In the genomic region with DNA sequence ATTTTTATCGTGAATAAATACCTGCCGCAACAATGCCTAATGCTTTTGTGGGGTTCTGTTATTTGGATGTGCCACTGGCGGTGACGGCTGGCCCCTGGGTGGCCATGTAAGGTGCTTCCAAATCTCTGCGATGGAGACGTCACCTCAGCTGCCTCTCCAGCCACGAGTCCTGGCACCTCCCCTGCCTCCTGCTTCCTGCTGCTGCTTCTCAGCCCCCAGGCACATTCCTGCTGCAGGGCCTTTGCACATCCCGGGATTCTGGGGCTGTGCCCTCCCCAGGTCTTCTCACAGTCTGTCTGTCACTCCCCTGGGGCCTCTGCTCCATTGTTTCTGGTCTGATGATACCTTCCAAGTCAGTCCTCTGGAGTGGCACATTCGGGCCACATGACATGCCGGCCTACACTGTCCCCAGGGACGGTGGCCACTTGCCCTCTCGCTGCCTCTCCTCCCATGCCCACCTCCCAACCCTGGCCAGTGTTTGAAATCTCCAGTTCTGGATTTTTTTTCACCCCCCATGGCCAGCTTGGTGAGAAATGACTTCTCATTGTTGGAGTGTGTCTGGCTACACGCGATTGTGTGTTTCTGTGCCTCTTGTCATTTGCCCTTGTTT, we compare ENCODE assay signal across 28 cellular contexts.
DNase-seq lines count a peak whose midpoint lies in the region; ATAC-seq and TF ChIP-seq lines count a peak whose summit lies in the region.
"Had no signal": no experiment of that assay in that cellular context is flagged by ENCODE, and none has a peak within 500 bp of the region (broad histone marks: within the 10 kb centered on the region; RNA-seq: fewer than 3 reads in every experiment).

No MANE protein-coding gene starts in this region.

- H3K9me3 ChIP-seq in RWPE2 (ENCODE audit: severe bottlenecking) (no peaks in the 10 kb centered on the region), right cardiac atrium (ENCODE audit: control insufficient read depth, low read length) (no peaks in the 10 kb centered on the region), osteoblast (ENCODE audit: low read depth, low read length) (no peaks in the 10 kb centered on the region), trophoblast cell (ENCODE audit: insufficient read depth, low read depth, low read length) (peaks cover 11% of the 10 kb centered on the region)
- H3K9me3 ChIP-seq: body of pancreas, esophagus squamous epithelium, gastrocnemius medialis, suprapubic skin had no signal

- no peak overlapping the region for H3K27ac ChIP-seq in GM23338 (ENCODE audit: low read depth)
- no peak overlapping the region for H3K27ac ChIP-seq in RWPE2 (ENCODE audit: poor library complexity, severe bottlenecking)
- no peak overlapping the region for H3K27ac ChIP-seq in right cardiac atrium (ENCODE audit: low read length)
- no peak overlapping the region for H3K27ac ChIP-seq in osteoblast (ENCODE audit: low read depth, low read length)
- H3K27ac ChIP-seq in trophoblast cell (ENCODE audit: low read depth, low read length) = no peak overlapping the region
- H3K27ac ChIP-seq: body of pancreas, esophagus squamous epithelium, gastrocnemius medialis, skin epidermis, suprapubic skin had no signal

- no peaks in the 10 kb centered on the region for H3K36me3 Mint-ChIP-seq in GM23338 (ENCODE audit: low read depth)
- H3K36me3 Mint-ChIP-seq: natural killer cell treated with Interleukin-12 subunit alpha and Interleukin-12 subunit beta and Interleukin-15 and Interleukin-18, amount 100 ng/mL, for 72 hours; stimulated activated memory B cell treated with anti-CD40 and anti-IgM and Interleukin-4, amounts not matched to agents 10 μg/mL and 1 μg/mL and 100 μg/mL, for 72 hours had no signal

- WGBS in right cardiac atrium = 67% methylated on average over 14 of the region's 14 CpGs
- no CpG with 5 or more reads among the region's 14 CpGs for WGBS in trophoblast cell (ENCODE audit: extremely low coverage, insufficient coverage, insufficient read length)

- no peak overlapping the region for H2BK12ac ChIP-seq in trophoblast cell (ENCODE audit: low read length)

- no peak overlapping the region for H3K9ac ChIP-seq in trophoblast cell (ENCODE audit: low read length)

- H3K18ac ChIP-seq in trophoblast cell (ENCODE audit: low read length) = no peak overlapping the region

- H4K20me1 ChIP-seq in GM23338 (replicated peaks; ENCODE audit: insufficient read depth) (no peaks in the 10 kb centered on the region), osteoblast (ENCODE audit: insufficient read depth, low read length) (no peaks in the 10 kb centered on the region)

- H3K27me3 ChIP-seq in GM23338 (ENCODE audit: insufficient read depth) = no peaks in the 10 kb centered on the region
- peaks cover 10% of the 10 kb centered on the region for H3K27me3 ChIP-seq in RWPE2 (ENCODE audit: insufficient read depth, poor library complexity, severe bottlenecking)
- no peaks in the 10 kb centered on the region for H3K27me3 ChIP-seq in right cardiac atrium (ENCODE audit: control insufficient read depth, insufficient read depth)
- H3K27me3 ChIP-seq in osteoblast (ENCODE audit: insufficient read depth, low read length) = no peaks in the 10 kb centered on the region
- H3K27me3 ChIP-seq in trophoblast cell (ENCODE audit: insufficient read depth, low read length) = no peaks in the 10 kb centered on the region
- H3K27me3 ChIP-seq: body of pancreas had no signal

- 0 out of 2 replicates have a peak overlapping the region, but pooled peaks have one; percentile 71 for H3K4me2 ChIP-seq in GM23338
- no peak overlapping the region for H3K4me2 ChIP-seq in osteoblast (ENCODE audit: insufficient read depth, low read length)
- H3K4me2 ChIP-seq in trophoblast cell (ENCODE audit: low read length) = no peak overlapping the region

- no peak overlapping the region for H4K8ac ChIP-seq in trophoblast cell (ENCODE audit: low read depth, low read length)

- H3K4me3 Mint-ChIP-seq in GM23338 = no peak overlapping the region
- H3K4me3 Mint-ChIP-seq: activated CD8-positive, alpha-beta T cell treated with anti-CD3 and anti-CD28 coated beads, Interleukin-2, amount 10 ng/mL, durations not matched to agents 7 days and 5 days; activated T-cell treated with anti-CD3 and anti-CD28 coated beads, Interleukin-2, amount 50 U/mL, for 24 hours; CD4-positive, alpha-beta T cell; HFFc6; natural killer cell treated with Interleukin-12 subunit alpha and Interleukin-12 subunit beta and Interleukin-15 and Interleukin-18, amount 100 ng/mL, for 72 hours; stimulated activated memory B cell treated with anti-CD40 and anti-IgM and Interleukin-4, amounts not matched to agents 10 μg/mL and 1 μg/mL and 100 μg/mL, for 72 hours had no signal

- no peak overlapping the region for H3K14ac ChIP-seq in trophoblast cell (ENCODE audit: low read length)

- H3K4me1 ChIP-seq in GM23338 (ENCODE audit: insufficient read depth) (peaks cover 23% of the 10 kb centered on the region), RWPE2 (ENCODE audit: insufficient read depth, poor library complexity, severe bottlenecking) (no peaks in the 10 kb centered on the region), right cardiac atrium (ENCODE audit: control insufficient read depth, insufficient read depth, low read length) (no peaks in the 10 kb centered on the region), osteoblast (ENCODE audit: insufficient read depth, low read length) (no peaks in the 10 kb centered on the region), trophoblast cell (ENCODE audit: control insufficient read depth in 1 of 2, insufficient read depth in 2 of 2, low read length in 2 of 2) (peaks cover 6 to 8% of the 10 kb centered on the region in 2 experiments)
- H3K4me1 ChIP-seq: esophagus squamous epithelium, gastrocnemius medialis, suprapubic skin had no signal

- no peak overlapping the region for H2AFZ ChIP-seq in GM23338
- H2AFZ ChIP-seq in osteoblast (ENCODE audit: low read length) = no peak overlapping the region
- no peak overlapping the region for H2AFZ ChIP-seq in trophoblast cell (ENCODE audit: insufficient read depth, low read length, poor library complexity)

- H3K23ac ChIP-seq in trophoblast cell (ENCODE audit: low read length) = no peak overlapping the region

- H3K4me1 Mint-ChIP-seq in GM23338 = peaks cover 35% of the 10 kb centered on the region
- H3K4me1 Mint-ChIP-seq: stimulated activated memory B cell treated with anti-CD40 and anti-IgM and Interleukin-4, amounts not matched to agents 10 μg/mL and 1 μg/mL and 100 μg/mL, for 72 hours had no signal

- peaks cover 7% of the 10 kb centered on the region; the same call in 1 of the 3 replicates for H3K9me3 Mint-ChIP-seq in GM23338
- H3K9me3 Mint-ChIP-seq: activated T-cell treated with anti-CD3 and anti-CD28 coated beads, Interleukin-2, amount 50 U/mL, for 24 hours; CD4-positive, alpha-beta T cell had no signal

- no peak overlapping the region for H3K4me3 ChIP-seq in GM23338
- H3K4me3 ChIP-seq in RWPE2 (ENCODE audit: severe bottlenecking) = no peak overlapping the region
- H3K4me3 ChIP-seq in right cardiac atrium (ENCODE audit: low read length) = no peak overlapping the region
- H3K4me3 ChIP-seq in osteoblast (ENCODE audit: insufficient read depth, low read length) = no peak overlapping the region
- H3K4me3 ChIP-seq in trophoblast cell (ENCODE audit: low read depth, low read length) = no peak overlapping the region
- H3K4me3 ChIP-seq: body of pancreas, esophagus squamous epithelium, gastrocnemius medialis, skin epidermis, suprapubic skin had no signal

- no peaks in the 10 kb centered on the region for H3K79me1 ChIP-seq in trophoblast cell (ENCODE audit: low read length)

- H2AK5ac ChIP-seq in trophoblast cell (ENCODE audit: low read length) = no peak overlapping the region

- no peak overlapping the region for H3K4ac ChIP-seq in trophoblast cell (ENCODE audit: low read depth, low read length)

- no peak overlapping the region for H4K12ac ChIP-seq in trophoblast cell (ENCODE audit: low read depth, low read length)

- H4K91ac ChIP-seq in trophoblast cell (ENCODE audit: low read depth, low read length) = no peak overlapping the region

- peaks cover 13% of the 10 kb centered on the region for H3K27me3 Mint-ChIP-seq in GM23338 (ENCODE audit: insufficient read depth, low read depth, poor library complexity)
- H3K27me3 Mint-ChIP-seq: natural killer cell treated with Interleukin-12 subunit alpha and Interleukin-12 subunit beta and Interleukin-15 and Interleukin-18, amount 100 ng/mL, for 72 hours had no signal

- no peak for DNase-seq in GM23338 (ENCODE audit: low spot score)
- peak; percentile 57 for DNase-seq in RWPE2 (ENCODE audit: low spot score)
- DNase-seq in right cardiac atrium = peak in 2 of 3 donors; percentile 1 to 33
- peak; percentile 81 for DNase-seq in osteoblast (ENCODE audit: insufficient read length, low spot score, missing footprints)
- DNase-seq in SW 1271 (lab: John Stamatoyannopoulos, UW) = no peak
- no peak for DNase-seq in trophoblast cell
- no peak for DNase-seq in ureter (ENCODE audit: low spot score)
- DNase-seq: activated CD4-positive, CD25-positive, alpha-beta regulatory T cell; activated CD8-positive, alpha-beta T cell treated with anti-CD3 and anti-CD28 coated beads, Interleukin-2, amount 10 ng/mL, durations not matched to agents 7 days and 5 days; activated T-cell treated with anti-CD3 and anti-CD28 coated beads, Interleukin-2, amount 50 U/mL, for 24 hours; CD4-positive, alpha-beta T cell; DMS53; esophagus squamous epithelium; HFFc6; Karpas-422; kidney glomerular epithelial cell; midbrain; MV-4-11; NCI-H2171; NCI-H526 treated with DMSO at 0.1 percent for 48 hours; T1000 had no signal

- H3K9me2 ChIP-seq in GM23338 (ENCODE audit: insufficient read depth) = no peaks in the 10 kb centered on the region

- peaks cover 10% of the 10 kb centered on the region; the same call in 1 of the 2 replicates for H3F3A ChIP-seq in GM23338 (replicated peaks; ENCODE audit: low read depth)

- no peak overlapping the region for H2BK120ac ChIP-seq in trophoblast cell (ENCODE audit: insufficient read depth, low read length, poor library complexity)

- no peaks in the 10 kb centered on the region for H3K79me2 ChIP-seq in GM23338 (replicated peaks; ENCODE audit: insufficient read depth)
- no peaks in the 10 kb centered on the region for H3K79me2 ChIP-seq in osteoblast (ENCODE audit: insufficient read depth, low read length)
- no peaks in the 10 kb centered on the region for H3K79me2 ChIP-seq in trophoblast cell (ENCODE audit: control insufficient read depth, insufficient read depth, low read length, poor library complexity)

- no peaks in the 10 kb centered on the region for H3K36me3 ChIP-seq in GM23338 (ENCODE audit: insufficient read depth)
- no peaks in the 10 kb centered on the region for H3K36me3 ChIP-seq in RWPE2 (ENCODE audit: low read depth)
- no peaks in the 10 kb centered on the region for H3K36me3 ChIP-seq in osteoblast (ENCODE audit: insufficient read depth, low read length)
- H3K36me3 ChIP-seq in trophoblast cell (ENCODE audit: control insufficient read depth in 1 of 2, insufficient read depth in 2 of 2, low read length in 2 of 2) = no peaks in the 10 kb centered on the region
- H3K36me3 ChIP-seq: esophagus squamous epithelium, gastrocnemius medialis, suprapubic skin had no signal

- TF ChIP-seq CTCF in GM23338 (conservative IDR thresholded peaks at IDR 0.05; ENCODE audit: low read depth in 2 of 2) (no peak), RWPE2 (IDR thresholded peaks at IDR 0.05; ENCODE audit: poor library complexity, severe bottlenecking) (no peak), osteoblast (IDR thresholded peaks at IDR 0.05; ENCODE audit: extremely low read depth, low read depth, low read length) (no peak)

- H3K27ac Mint-ChIP-seq in GM23338 = peak overlapping the region; percentile 31; the same call in 1 of the 2 replicates
- H3K27ac Mint-ChIP-seq: activated CD8-positive, alpha-beta T cell treated with anti-CD3 and anti-CD28 coated beads, Interleukin-2, amount 10 ng/mL, durations not matched to agents 7 days and 5 days; activated T-cell treated with anti-CD3 and anti-CD28 coated beads, Interleukin-2, amount 50 U/mL, for 24 hours; CD4-positive, alpha-beta T cell; HFFc6; natural killer cell treated with Interleukin-12 subunit alpha and Interleukin-12 subunit beta and Interleukin-15 and Interleukin-18, amount 100 ng/mL, for 72 hours; progenitor cell of endocrine pancreas; stimulated activated memory B cell treated with anti-CD40 and anti-IgM and Interleukin-4, amounts not matched to agents 10 μg/mL and 1 μg/mL and 100 μg/mL, for 72 hours had no signal

- H2BK5ac ChIP-seq in trophoblast cell (ENCODE audit: low read depth, low read length, poor library complexity) = no peak overlapping the region

- intact Hi-C loops in right cardiac atrium (cut with DNase I) = no loop called here

- ATAC-seq in GM23338 (no peak), RWPE2 (ENCODE audit: low read depth) (no peak), right cardiac atrium (no peak)
- ATAC-seq: activated CD8-positive, alpha-beta T cell treated with anti-CD3 and anti-CD28 coated beads, Interleukin-2, amount 10 ng/mL, durations not matched to agents 7 days and 5 days; body of pancreas; gastrocnemius medialis; natural killer cell treated with Interleukin-12 subunit alpha and Interleukin-12 subunit beta and Interleukin-15 and Interleukin-18, amount 100 ng/mL, for 72 hours; stimulated activated memory B cell treated with anti-CD40 and anti-IgM and Interleukin-4, amounts not matched to agents 10 μg/mL and 1 μg/mL and 100 μg/mL, for 72 hours had no signal

Comparison
In these comparisons a context has a peak if more than half of its experiments do, and no peak if none do; other contexts are left out.
1. DNase-seq: peak in RWPE2 (single experiment), right cardiac atrium (2 of 3) and osteoblast (single experiment); none in GM23338 (single experiment), SW 1271 (0 of 2), trophoblast cell (0 of 2) and ureter (single experiment).